17 cellular contexts compared by ENCODE assay signal in genomic region chr9:126111556-126111955, GRCh38.
DNase-seq lines count a peak whose midpoint lies in the region; ATAC-seq, FAIRE-seq and TF ChIP-seq lines count a peak whose summit lies in the region.
"Had no signal": no experiment of that assay in that cellular context is flagged by ENCODE, and none has a peak within 500 bp of the region (broad histone marks: within the 10 kb centered on the region; RNA-seq: fewer than 3 reads in every experiment).

No MANE protein-coding gene starts in this region.

- H3K4me1 ChIP-seq in kidney (ENCODE audit: control insufficient read depth in 1 of 2, insufficient read depth in 1 of 2, low read depth in 1 of 2, low read length in 2 of 2) = no peaks in the 10 kb centered on the region
- no peaks in the 10 kb centered on the region for H3K4me1 ChIP-seq in spleen
- no peaks in the 10 kb centered on the region for H3K4me1 ChIP-seq in trophoblast cell (ENCODE audit: control insufficient read depth in 1 of 2, insufficient read depth in 2 of 2, low read length in 2 of 2)

- H3K9ac ChIP-seq in kidney (ENCODE audit: low read length in 2 of 2) (no peak overlapping the region), trophoblast cell (ENCODE audit: low read length) (no peak overlapping the region)
- H3K9ac ChIP-seq: BLaER1 treated with 17β-estradiol and CSF1 and Interleukin-3, amounts not matched to agents 10 nM and 100 nM had no signal

- no peak overlapping the region for H3K18ac ChIP-seq in trophoblast cell (ENCODE audit: low read length)

- no peak overlapping the region for H3K4me3 ChIP-seq in kidney (ENCODE audit: low read length in 2 of 2)
- H3K4me3 ChIP-seq in spleen = no peak overlapping the region
- H3K4me3 ChIP-seq in trophoblast cell (ENCODE audit: low read depth, low read length) = no peak overlapping the region
- H3K4me3 ChIP-seq: BLaER1 treated with 17β-estradiol and CSF1 and Interleukin-3, amounts not matched to agents 10 nM and 100 nM; GM12878 had no signal

- DNase-seq in cardiac septum (ENCODE audit: low spot score) (peak; percentile 26), left ventricle myocardium superior (no peak), kidney (peak; percentile 17), spleen (peak; percentile 16), trophoblast cell (no peak), midbrain (lab: John Stamatoyannopoulos, UW) (no peak)
- DNase-seq: CD4-positive, CD25-positive, alpha-beta regulatory T cell; COR-L47; DMS 273 treated with DMSO at 0.1 percent for 48 hours; DMS53; DND-41; EL had no signal

- no peak overlapping the region for H4K91ac ChIP-seq in trophoblast cell (ENCODE audit: low read depth, low read length)

- no peaks in the 10 kb centered on the region for H3K79me1 ChIP-seq in trophoblast cell (ENCODE audit: low read length)

- intact Hi-C loops in cardiac septum (cut with DNase I) = no loop called here
- intact Hi-C loops in left ventricle myocardium superior (cut with micrococcal nuclease) = no loop called here
- intact Hi-C loops in kidney (cut with DNase I) = no loop called here
- intact Hi-C loops in spleen (cut with DNase I; ENCODE audit: low total_unique reads) = no loop called here

- ATAC-seq in left ventricle myocardium superior = no peak
- ATAC-seq: GM12878, HepG2 had no signal

- H4K8ac ChIP-seq in trophoblast cell (ENCODE audit: low read depth, low read length) = no peak overlapping the region

- TF ChIP-seq POLR2A in spleen (IDR thresholded peaks at IDR 0.05) = no peak

- H2BK120ac ChIP-seq in trophoblast cell (ENCODE audit: insufficient read depth, low read length, poor library complexity) = no peak overlapping the region

- H3K27me3 ChIP-seq in spleen (replicated peaks in 1 of 7) = peaks cover 0 to 46% (median 0%) of the 10 kb centered on the region in 7 donors
- no peaks in the 10 kb centered on the region for H3K27me3 ChIP-seq in trophoblast cell (ENCODE audit: insufficient read depth, low read length)
- H3K27me3 ChIP-seq: BLaER1 treated with 17β-estradiol and CSF1 and Interleukin-3, amounts not matched to agents 10 nM and 100 nM had no signal

- H2BK5ac ChIP-seq in trophoblast cell (ENCODE audit: low read depth, low read length, poor library complexity) = no peak overlapping the region

- no peaks in the 10 kb centered on the region for H3K79me2 ChIP-seq in trophoblast cell (ENCODE audit: control insufficient read depth, insufficient read depth, low read length, poor library complexity)

- H3K36me3 ChIP-seq in kidney (ENCODE audit: control insufficient read depth in 1 of 2, insufficient read depth in 2 of 2, low read length in 2 of 2) = no peaks in the 10 kb centered on the region
- no peaks in the 10 kb centered on the region for H3K36me3 ChIP-seq in spleen
- H3K36me3 ChIP-seq in trophoblast cell (ENCODE audit: control insufficient read depth in 1 of 2, insufficient read depth in 2 of 2, low read length in 2 of 2) = no peaks in the 10 kb centered on the region
- H3K36me3 ChIP-seq: BLaER1 treated with 17β-estradiol and CSF1 and Interleukin-3, amounts not matched to agents 10 nM and 100 nM had no signal

- H3K23ac ChIP-seq in trophoblast cell (ENCODE audit: low read length) = no peak overlapping the region

- no peak overlapping the region for H2AK5ac ChIP-seq in trophoblast cell (ENCODE audit: low read length)

- no peak overlapping the region for H3K14ac ChIP-seq in trophoblast cell (ENCODE audit: low read length)

- no peaks in the 10 kb centered on the region for H3K9me3 ChIP-seq in kidney (ENCODE audit: control insufficient read depth in 1 of 2, low read length in 2 of 2)
- no peaks in the 10 kb centered on the region for H3K9me3 ChIP-seq in spleen
- H3K9me3 ChIP-seq in trophoblast cell (ENCODE audit: insufficient read depth, low read depth, low read length) = peaks cover 2% of the 10 kb centered on the region
- H3K9me3 ChIP-seq: BLaER1 treated with 17β-estradiol and CSF1 and Interleukin-3, amounts not matched to agents 10 nM and 100 nM had no signal

- 70 to 86% (median 85%) methylated on average over 5 of the region's 5 CpGs for WGBS in spleen, 5 donors
- no CpG with 5 or more reads among the region's 5 CpGs for WGBS in trophoblast cell (ENCODE audit: extremely low coverage, insufficient coverage, insufficient read length)

- H4K12ac ChIP-seq in trophoblast cell (ENCODE audit: low read depth, low read length) = no peak overlapping the region

- H3K27ac ChIP-seq in kidney (ENCODE audit: low read depth in 2 of 2, low read length in 2 of 2) (no peak overlapping the region), spleen (no peak overlapping the region), trophoblast cell (ENCODE audit: low read depth, low read length) (no peak overlapping the region)
- H3K27ac ChIP-seq: BLaER1 treated with 17β-estradiol and CSF1 and Interleukin-3, amounts not matched to agents 10 nM and 100 nM had no signal

- H2AFZ ChIP-seq in trophoblast cell (ENCODE audit: insufficient read depth, low read length, poor library complexity) = no peak overlapping the region

- no peak overlapping the region for H3K4me2 ChIP-seq in trophoblast cell (ENCODE audit: low read length)
- H3K4me2 ChIP-seq: BLaER1 treated with 17β-estradiol and CSF1 and Interleukin-3, amounts not matched to agents 10 nM and 100 nM had no signal

- no peak overlapping the region for H2BK12ac ChIP-seq in trophoblast cell (ENCODE audit: low read length)

- H3K4ac ChIP-seq in trophoblast cell (ENCODE audit: low read depth, low read length) = no peak overlapping the region

- TF ChIP-seq CTCF in kidney (IDR thresholded peaks at IDR 0.05; ENCODE audit: borderline replicate concordance, extremely low read depth, insufficient read depth) (no peak), spleen (IDR thresholded peaks at IDR 0.05 in 8 of 11, conservative IDR thresholded peaks at IDR 0.05 in 3 of 11) (no peak)

- no peak for FAIRE-seq in kidney (lab: Jason Lieb, UNC)
- FAIRE-seq: GM12878, GM19239, H1, HepG2 had no signal

Comparison
In these comparisons a context has a peak if more than half of its experiments do, and no peak if none do; other contexts are left out.
1. DNase-seq: peak in cardiac septum (single experiment), kidney (single experiment) and spleen (single experiment); none in left ventricle myocardium superior (single experiment), trophoblast cell (0 of 2) and midbrain (single experiment).